ENCODE assay signal across 17 cellular contexts in the genomic region with DNA sequence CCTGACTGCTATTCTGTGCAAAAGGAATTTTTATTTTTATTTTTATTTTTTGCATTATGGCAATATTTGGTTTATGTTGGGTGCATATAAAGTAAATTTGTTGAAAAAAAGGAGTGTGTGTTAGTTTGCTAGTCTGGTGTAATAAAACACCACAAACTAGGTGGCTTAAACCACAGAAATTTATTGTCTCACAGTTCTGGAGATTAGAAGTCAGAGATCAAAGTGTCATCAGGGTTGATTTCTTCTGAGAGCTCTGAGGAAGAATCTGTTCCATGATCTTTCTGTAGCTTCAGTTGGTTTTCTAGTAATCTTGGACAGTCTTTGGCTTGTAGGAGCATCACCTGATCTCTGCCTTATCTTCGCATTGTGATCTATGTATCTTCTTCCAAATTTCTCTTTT. TPM values are rescaled to one million over a fixed set of nuclear protein-coding genes. Genes with fewer than 3 reads are reported as not detected.
DNase-seq lines count a peak whose midpoint lies in the region; ATAC-seq, FAIRE-seq and TF ChIP-seq lines count a peak whose summit lies in the region.
"Had no signal": no experiment of that assay in that cellular context is flagged by ENCODE, and none has a peak within 500 bp of the region (broad histone marks: within the 10 kb centered on the region; RNA-seq: fewer than 3 reads in every experiment).

No MANE protein-coding gene starts in this region.

- ATAC-seq in HepG2 (no peak), right lobe of liver (no peak), T-helper 17 cell (no peak), psoas muscle (no peak)
- ATAC-seq: CD8-positive, alpha-beta T cell; GM23338; HCT116 had no signal

- H3K4me1 ChIP-seq in HepG2 (ENCODE audit: insufficient read depth, low read length) (peaks cover 32% of the 10 kb centered on the region), right lobe of liver (peaks cover 0 to 2% (median under 1%) of the 10 kb centered on the region in 4 donors), psoas muscle (peaks cover 10% of the 10 kb centered on the region)

- no peak for FAIRE-seq in HepG2 (lab: Jason Lieb, UNC)
- FAIRE-seq: GM12891, H54, HTR-8/SVneo had no signal

- H3K9me3 ChIP-seq in HepG2 (ENCODE audit: low read length) (no peaks in the 10 kb centered on the region), right lobe of liver (no peaks in the 10 kb centered on the region), T-helper 17 cell (ENCODE audit: control insufficient read depth, low read length, poor library complexity, severe bottlenecking) (no peaks in the 10 kb centered on the region), psoas muscle (no peaks in the 10 kb centered on the region)

- no peak for TF ChIP-seq EP300 in HepG2 (IDR thresholded peaks at IDR 0.05; ENCODE audit: low read depth in 2 of 2, low read length in 2 of 2)
- TF ChIP-seq EP300 in HepG2 (CRISPR knock-in tag; IDR thresholded peaks at IDR 0.05; ENCODE audit: borderline replicate concordance) = no peak

- no peak overlapping the region for H3K9ac ChIP-seq in HepG2 (ENCODE audit: insufficient read depth, low read depth, low read length)
- H3K9ac ChIP-seq: BLaER1 treated with 17β-estradiol and CSF1 and Interleukin-3, amounts not matched to agents 10 nM and 100 nM had no signal

- H3K36me3 ChIP-seq in HepG2 (replicated peaks in 1 of 2; ENCODE audit: control insufficient read depth in 1 of 2, insufficient read depth in 2 of 2, low read length in 2 of 2) (peaks cover 2 to 23% of the 10 kb centered on the region in 2 experiments; a peak in 4 of 5 replicates), right lobe of liver (peaks cover 0 to 14% (median under 1%) of the 10 kb centered on the region in 4 donors), psoas muscle (ENCODE audit: insufficient read depth in 1 of 2, low read depth in 1 of 2) (peaks cover 0 to 86% of the 10 kb centered on the region in 2 donors)

- H3K4me2 ChIP-seq in HepG2 (ENCODE audit: low read depth, low read length) = no peak overlapping the region
- H3K4me2 ChIP-seq: BLaER1 treated with 17β-estradiol and CSF1 and Interleukin-3, amounts not matched to agents 10 nM and 100 nM; GM23338 had no signal

- no peak overlapping the region for H3K27ac ChIP-seq in HepG2 (ENCODE audit: extremely low read length, insufficient read depth, low read length)
- H3K27ac ChIP-seq in right lobe of liver = no peak overlapping the region
- H3K27ac ChIP-seq in psoas muscle = no peak overlapping the region
- H3K27ac ChIP-seq: BLaER1 treated with 17β-estradiol and CSF1 and Interleukin-3, amounts not matched to agents 10 nM and 100 nM had no signal

- CTCF ChIA-PET in HepG2 (lab: Yijun Ruan, JAX; ENCODE audit: low intra/inter-chr PET ratio, low total read pairs) = no interaction called here

- DNase-seq in HepG2 (ENCODE audit: low spot score) = no peak
- DNase-seq in right lobe of liver = no peak
- no peak for DNase-seq in T-helper 17 cell
- DNase-seq in amniotic epithelial cell (ENCODE audit: low read depth) = peak; percentile 8
- no peak for DNase-seq in stimulated activated CD4-positive, alpha-beta T cell treated with anti-CD3 and anti-CD28 coated beads, Interleukin-1b, Interleukin-23, amount 100 ng/mL, for 48 hours
- DNase-seq in psoas muscle = no peak
- DNase-seq: Calu3; CD8-positive, alpha-beta T cell; HFFc6 had no signal

- H3K4me3 Mint-ChIP-seq in T-helper 17 cell = no peak overlapping the region
- H3K4me3 Mint-ChIP-seq: B cell; CD8-positive, alpha-beta T cell; GM23338; HFFc6; IgD-negative memory B cell had no signal

- H3K27me3 ChIP-seq in HepG2 (ENCODE audit: control insufficient read depth in 1 of 2, insufficient read depth in 2 of 2, low read length in 2 of 2) (no peaks in the 10 kb centered on the region), right lobe of liver (no peaks in the 10 kb centered on the region), psoas muscle (ENCODE audit: insufficient read depth in 3 of 3, low read length in 2 of 3) (no peaks in the 10 kb centered on the region)
- H3K27me3 ChIP-seq: BLaER1 treated with 17β-estradiol and CSF1 and Interleukin-3, amounts not matched to agents 10 nM and 100 nM had no signal

- no peaks in the 10 kb centered on the region; the same call in 1 of the 2 replicates for H4K20me1 ChIP-seq in HepG2 (ENCODE audit: insufficient read depth, low read length)

- intact Hi-C loops in HepG2 (cut with micrococcal nuclease; ENCODE audit: unreplicated experiment) (no loop called here), right lobe of liver (cut with DNase I) (no loop called here), psoas muscle (cut with DNase I) (no loop called here)

- no peak for TF ChIP-seq RAD21 in HepG2 (CRISPR knock-in tag; IDR thresholded peaks at IDR 0.05)

- in situ Hi-C loops in HepG2 (cut with HindIII; ENCODE audit: extremely low pct_ligation_motif_present, low pct_unique_long_range_greater_than_20kb) = no loop called here

- H3K4me1 Mint-ChIP-seq in T-helper 17 cell = peaks cover 25% of the 10 kb centered on the region

- TF ChIP-seq CTCF in HepG2 (CRISPR knock-in tag; IDR thresholded peaks at IDR 0.05) (no peak), right lobe of liver (IDR thresholded peaks at IDR 0.05) (no peak), psoas muscle (IDR thresholded peaks at IDR 0.05) (no peak)

- POLR2A ChIA-PET in HepG2 (lab: Yijun Ruan, JAX) = no interaction called here

- 100% methylated on average over 1 of the region's 1 CpG for WGBS in HepG2 (ENCODE audit: low lambda C conversion rate)
- 93% methylated on average over 1 of the region's 1 CpG for WGBS in right lobe of liver (ENCODE audit: insufficient coverage, low coverage, low lambda C conversion rate, missing lambda C conversion rate)
- WGBS in psoas muscle, 3 donors = 93 to 100% (median 97%) methylated on average over 1 of the region's 1 CpG

- no peak overlapping the region for H2AFZ ChIP-seq in HepG2 (ENCODE audit: low read length)
- H2AFZ ChIP-seq: GM23338 had no signal

- peaks cover 8% of the 10 kb centered on the region for H3K36me3 Mint-ChIP-seq in T-helper 17 cell (ENCODE audit: low read depth)

- H3K27me3 Mint-ChIP-seq in T-helper 17 cell = no peaks in the 10 kb centered on the region
- H3K27me3 Mint-ChIP-seq: B cell, IgD-negative memory B cell had no signal

- H3K27ac Mint-ChIP-seq in T-helper 17 cell = peak overlapping the region; percentile 14
- H3K27ac Mint-ChIP-seq: B cell; CD8-positive, alpha-beta T cell; GM23338; HFFc6; IgD-negative memory B cell had no signal

- H3K4me3 ChIP-seq in HepG2 (replicated peaks in 1 of 3; ENCODE audit: insufficient read depth in 1 of 3, low read depth in 2 of 3, low read length in 3 of 3) (no peak overlapping the region), right lobe of liver (no peak overlapping the region), psoas muscle (no peak overlapping the region)
- H3K4me3 ChIP-seq: BLaER1 treated with 17β-estradiol and CSF1 and Interleukin-3, amounts not matched to agents 10 nM and 100 nM; GM23338 had no signal

- peaks cover 20% of the 10 kb centered on the region for H3K79me2 ChIP-seq in HepG2 (ENCODE audit: insufficient read depth, low read length)

- no TSS peak for BruUV-seq in HepG2 (replicated peaks; lab: Mats Ljungman, UMichigan)

- TF ChIP-seq POLR2A in HepG2 (IDR thresholded peaks at IDR 0.05; ENCODE audit: insufficient read depth in 1 of 2, low read depth in 2 of 2, low read length in 2 of 2) = no peak
- TF ChIP-seq POLR2A in right lobe of liver (IDR thresholded peaks at IDR 0.05) = no peak

RNA-seq across cellular contexts. Expression of a gene that starts 6.5 kb away (rescaled TPM):
- 27.4 and 40.8 TPM in 2 replicates for total RNA-seq in HepG2 (2016; rRNA removed; fragmentation: Illumina TruSeq; extraction: Trizol)
- 13.4 and 16.0 TPM in 2 replicates for total RNA-seq in HepG2 (2016; cell fraction: cytosol; rRNA removed; fragmentation: Illumina TruSeq; extraction: Trizol; ENCODE audit: low read depth)
- 25.9 and 40.2 TPM in 2 replicates for total RNA-seq in HepG2 (2016; cell fraction: insoluble cytoplasmic fraction; rRNA removed; fragmentation: Illumina TruSeq; extraction: Trizol)
- 8.9 and 10.3 TPM in 2 replicates for total RNA-seq in HepG2 (2016; cell fraction: membrane; rRNA removed; fragmentation: Illumina TruSeq; extraction: Trizol)
- total RNA-seq in HepG2 (2016; cell fraction: nucleus; rRNA removed; fragmentation: Illumina TruSeq; extraction: Trizol) = 46.2 and 56.7 TPM in 2 replicates
- 8.3 and 8.9 TPM in 2 replicates for polyA plus RNA-seq in HepG2 (2011; rRNA removed)
- polyA plus RNA-seq in HepG2 (2011; cell fraction: cytosol; rRNA removed) = 3.4 and 6.7 TPM in 2 replicates
- 6.1 and 9.3 TPM in 2 replicates for polyA plus RNA-seq in HepG2 (2011; cell fraction: nucleus; rRNA removed)
- 6.4 and 6.7 TPM in 2 replicates for polyA plus RNA-seq in HepG2 (2012)
- 0.55 and 0.59 TPM in 2 replicates for polyA plus RNA-seq in HepG2 (2016; cell fraction: cytosol; fragmentation: Illumina TruSeq; extraction: Trizol; ENCODE audit: low read depth)
- 8.2 and 8.3 TPM in 2 replicates for polyA plus RNA-seq in HepG2 (2016; cell fraction: insoluble cytoplasmic fraction; fragmentation: Illumina TruSeq; extraction: Trizol; ENCODE audit: low read depth)
- polyA plus RNA-seq in HepG2 (2016; cell fraction: membrane; fragmentation: Illumina TruSeq; extraction: Trizol; ENCODE audit: low read depth) = 1.1 and 1.5 TPM in 2 replicates
- 22.6 and 23.4 TPM in 2 replicates for polyA plus RNA-seq in HepG2 (2016; cell fraction: nucleus; fragmentation: Illumina TruSeq; extraction: Trizol; ENCODE audit: insufficient read depth, low read depth)
- 19.9 and 29.7 TPM in 2 replicates for polyA minus RNA-seq in HepG2 (2011; rRNA and poly(A)+ RNA removed; ENCODE audit: low replicate concordance)
- polyA minus RNA-seq in HepG2 (2011; cell fraction: cytosol; rRNA and poly(A)+ RNA removed) = 16.4 and 22.7 TPM in 2 replicates
- polyA minus RNA-seq in HepG2 (2011; cell fraction: nucleus; rRNA and poly(A)+ RNA removed) = 19.2 and 20.5 TPM in 2 replicates
- 10 to 100 TPM; 19.1 to 32.2 (median 23.3) TPM for total RNA-seq in right lobe of liver
- total RNA-seq in T-helper 17 cell = 10 to 100 TPM; 26.3 to 34.5 TPM
- 1 to 10 TPM; 4.8 to 5.7 (median 5.1) TPM for total RNA-seq in psoas muscle
- polyA plus RNA-seq in psoas muscle = 1 to 10 TPM; 1.0 to 1.8 (median 1.6) TPM

RNA-seq across cellular contexts. Expression of a gene that starts 7.7 kb away (rescaled TPM):
- total RNA-seq in HepG2 (2016; rRNA removed; fragmentation: Illumina TruSeq; extraction: Trizol) (18.8 and 23.5 TPM in 2 replicates), right lobe of liver (1 to 10 TPM; 5.2 to 8.7 (median 7.4) TPM), T-helper 17 cell (1 to 10 TPM in 1 of 2 donors, under 1 TPM in 1; 0.85 to 1.4 TPM), psoas muscle (1 to 10 TPM; 3.3 to 4.9 (median 3.6) TPM)
- 2.2 and 2.6 TPM in 2 replicates for total RNA-seq in HepG2 (2016; cell fraction: cytosol; rRNA removed; fragmentation: Illumina TruSeq; extraction: Trizol; ENCODE audit: low read depth)
- 18.7 and 25.4 TPM in 2 replicates for total RNA-seq in HepG2 (2016; cell fraction: insoluble cytoplasmic fraction; rRNA removed; fragmentation: Illumina TruSeq; extraction: Trizol)
- total RNA-seq in HepG2 (2016; cell fraction: membrane; rRNA removed; fragmentation: Illumina TruSeq; extraction: Trizol) = 10.3 and 10.4 TPM in 2 replicates
- total RNA-seq in HepG2 (2016; cell fraction: nucleus; rRNA removed; fragmentation: Illumina TruSeq; extraction: Trizol) = 33.3 and 34.8 TPM in 2 replicates
- polyA plus RNA-seq in HepG2 (2011; rRNA removed) (16.0 and 22.0 TPM in 2 replicates), psoas muscle (10 to 100 TPM in 2 of 3 donors, 1 to 10 TPM in 1; 3.9 to 14.7 (median 11.7) TPM)
- polyA plus RNA-seq in HepG2 (2011; cell fraction: cytosol; rRNA removed) = 6.5 and 12.0 TPM in 2 replicates
- 13.3 and 16.1 TPM in 2 replicates for polyA plus RNA-seq in HepG2 (2011; cell fraction: nucleus; rRNA removed)
- polyA plus RNA-seq in HepG2 (2012) = 12.7 and 13.2 TPM in 2 replicates
- polyA plus RNA-seq in HepG2 (2016; cell fraction: cytosol; fragmentation: Illumina TruSeq; extraction: Trizol; ENCODE audit: low read depth) = 2.0 and 2.8 TPM in 2 replicates
- 12.7 and 16.6 TPM in 2 replicates for polyA plus RNA-seq in HepG2 (2016; cell fraction: insoluble cytoplasmic fraction; fragmentation: Illumina TruSeq; extraction: Trizol; ENCODE audit: low read depth)
- polyA plus RNA-seq in HepG2 (2016; cell fraction: membrane; fragmentation: Illumina TruSeq; extraction: Trizol; ENCODE audit: low read depth) = 6.5 and 6.9 TPM in 2 replicates
- polyA plus RNA-seq in HepG2 (2016; cell fraction: nucleus; fragmentation: Illumina TruSeq; extraction: Trizol; ENCODE audit: insufficient read depth, low read depth) = 37.2 and 44.6 TPM in 2 replicates
- polyA minus RNA-seq in HepG2 (2011; rRNA and poly(A)+ RNA removed; ENCODE audit: low replicate concordance) = 5.6 TPM in 2 replicates
- polyA minus RNA-seq in HepG2 (2011; cell fraction: cytosol; rRNA and poly(A)+ RNA removed) = 7.3 and 9.6 TPM in 2 replicates
- polyA minus RNA-seq in HepG2 (2011; cell fraction: nucleus; rRNA and poly(A)+ RNA removed) = 39.4 and 47.2 TPM in 2 replicates
